8 cellular contexts compared by ENCODE assay signal in the genomic region with DNA sequence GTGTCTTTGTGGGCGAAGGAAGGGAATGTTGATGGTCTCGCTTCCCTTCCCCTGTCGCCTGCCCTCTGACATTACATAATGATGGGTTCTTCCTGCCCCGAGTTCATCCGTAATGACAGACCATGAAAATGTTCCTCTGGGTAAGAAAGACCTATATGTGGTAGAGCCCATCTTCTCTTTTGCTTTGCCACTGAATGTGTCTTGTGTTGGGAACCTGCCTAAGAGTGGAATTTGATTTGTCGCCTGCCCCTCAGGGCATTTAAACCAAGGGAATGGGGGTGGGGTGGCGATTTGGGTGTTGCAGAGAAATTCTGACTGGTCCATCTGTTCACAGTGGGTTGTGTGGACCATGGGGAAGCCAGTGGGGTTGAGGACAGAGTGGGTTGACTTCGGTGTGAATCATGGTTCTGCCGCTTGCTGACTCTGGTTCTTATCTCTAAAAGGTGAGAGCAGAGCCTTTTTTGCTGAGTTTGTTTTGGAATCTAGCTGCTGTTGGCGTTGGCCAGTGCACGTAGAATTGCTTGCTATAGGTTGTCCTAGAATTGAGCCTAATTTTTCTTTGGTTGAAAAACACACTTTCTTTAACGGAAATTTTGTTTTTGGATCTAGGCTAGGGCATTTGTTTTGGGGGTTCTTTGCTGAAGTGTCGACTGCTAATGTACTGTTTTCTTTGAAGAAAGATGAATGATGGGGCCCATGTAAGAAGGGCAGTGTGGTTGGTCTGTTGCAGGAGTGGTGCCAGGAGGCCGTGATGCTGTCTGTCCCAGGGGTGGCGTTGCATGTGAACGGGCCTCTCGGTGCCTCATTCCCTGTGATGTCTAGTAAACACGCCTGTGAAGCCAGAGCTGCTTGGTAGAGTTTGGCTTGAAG. TPM values are rescaled to one million over a fixed set of nuclear protein-coding genes. Genes with fewer than 3 reads are reported as not detected.
DNase-seq lines count a peak whose midpoint lies in the region; ATAC-seq and TF ChIP-seq lines count a peak whose summit lies in the region.

No MANE protein-coding gene starts in this region.

- CTCF ChIA-PET in A673 (lab: Charles Lee): no interaction called here

- H4K20me1 ChIP-seq in GM23338 (replicated peaks; ENCODE audit: insufficient read depth): peaks cover 26% of the 10 kb centered on the region
- no peaks in the 10 kb centered on the region for H4K20me1 ChIP-seq in fibroblast of lung (ENCODE audit: control insufficient read depth, extremely low read depth, insufficient read depth, low read length)

- H3K27me3 Mint-ChIP-seq in GM23338 (ENCODE audit: insufficient read depth, low read depth, poor library complexity): peaks cover 6% of the 10 kb centered on the region

- 55% methylated on average over 18 of the region's 18 CpGs for WGBS in prostate gland

- H3K27ac ChIP-seq in A673 (ENCODE audit: low read depth, low read length, poor library complexity, severe bottlenecking): peak overlapping the region; percentile 58
- no peak overlapping the region for H3K27ac ChIP-seq in GM23338 (ENCODE audit: low read depth)
- peak overlapping the region; percentile 82 for H3K27ac ChIP-seq in VCaP
- peak overlapping the region; percentile 68 for H3K27ac ChIP-seq in fibroblast of lung (ENCODE audit: insufficient read depth, low read length)
- H3K27ac ChIP-seq in prostate gland: peak overlapping the region in 1 of 2 donors; percentile 66

- peak overlapping the region; percentile 76 for H3K27ac Mint-ChIP-seq in GM23338

- no peaks in the 10 kb centered on the region for H3K36me3 ChIP-seq in A673 (ENCODE audit: insufficient read depth, low read length, poor library complexity, severe bottlenecking)
- no peaks in the 10 kb centered on the region for H3K36me3 ChIP-seq in GM23338 (ENCODE audit: insufficient read depth)
- no peaks in the 10 kb centered on the region for H3K36me3 ChIP-seq in fibroblast of lung (ENCODE audit: control insufficient read depth, insufficient read depth, low read length)
- H3K36me3 ChIP-seq in prostate gland: no peaks in the 10 kb centered on the region

- peaks cover 58% of the 10 kb centered on the region for H3K79me2 ChIP-seq in GM23338 (replicated peaks; ENCODE audit: insufficient read depth)
- peaks cover 9% of the 10 kb centered on the region for H3K79me2 ChIP-seq in fibroblast of lung (ENCODE audit: control insufficient read depth, insufficient read depth, low read length)

- DNase-seq in A673 (ENCODE audit: low spot score) (no peak), GM23338 (ENCODE audit: low spot score) (no peak), fibroblast of lung (ENCODE audit: low read depth in 2 of 2) (peak in 1 of 2 donors; percentile 31), prostate gland (ENCODE audit: low spot score) (no peak), middle frontal gyrus (ENCODE audit: extremely low spot score, low spot score) (no peak), midbrain (lab: John Stamatoyannopoulos, UW) (no peak), NCI-H345 (lab: John Stamatoyannopoulos, UW) (no peak)

- no peaks in the 10 kb centered on the region for H3K9me3 Mint-ChIP-seq in GM23338

- ATAC-seq in GM23338: no peak

- TF ChIP-seq CTCF in A673 (conservative IDR thresholded peaks at IDR 0.05; ENCODE audit: low read depth, low read length): no peak
- TF ChIP-seq CTCF in GM23338 (conservative IDR thresholded peaks at IDR 0.05; ENCODE audit: low read depth in 2 of 2): no peak
- TF ChIP-seq CTCF in VCaP (conservative IDR thresholded peaks at IDR 0.05): no peak
- TF ChIP-seq CTCF in fibroblast of lung (conservative IDR thresholded peaks at IDR 0.05 in 1 of 2, IDR thresholded peaks at IDR 0.05 in 1 of 2; ENCODE audit: low read depth in 1 of 2, low read length in 2 of 2): no peak
- no peak for TF ChIP-seq CTCF in prostate gland (IDR thresholded peaks at IDR 0.05)

- H3K4me3 ChIP-seq in A673 (ENCODE audit: low read depth, low read length, poor library complexity, severe bottlenecking) (peak overlapping the region; percentile 76), GM23338 (peak overlapping the region; percentile 90), fibroblast of lung (replicated peaks in 1 of 4; ENCODE audit: control extremely low read depth in 1 of 4, insufficient read depth in 1 of 4, low read depth in 3 of 4, low read length in 4 of 4) (peak overlapping the region; percentile 56 to 87 (median 82)), prostate gland (peak overlapping the region; percentile 69 to 70)

- peaks cover 9% of the 10 kb centered on the region for H3K4me1 ChIP-seq in A673 (ENCODE audit: insufficient read depth, low read length, poor library complexity, severe bottlenecking)
- peaks cover 54% of the 10 kb centered on the region for H3K4me1 ChIP-seq in GM23338 (ENCODE audit: insufficient read depth)
- H3K4me1 ChIP-seq in fibroblast of lung (ENCODE audit: control insufficient read depth, extremely low read depth, insufficient read depth, low read length): peaks cover 3% of the 10 kb centered on the region
- no peaks in the 10 kb centered on the region for H3K4me1 ChIP-seq in prostate gland (replicated peaks)

- BruUV-seq in A673 (replicated peaks; lab: Mats Ljungman, UMichigan): TSS peak; percentile 24

- intact Hi-C loops in A673 (cut with micrococcal nuclease; ENCODE audit: unreplicated experiment) (loop anchor here (2.0 kb wide), 1 partner anchor 19 kb away; no protein-coding TSS in a partner anchor), prostate gland (cut with DNase I) (no loop called here)

- H3K36me3 Mint-ChIP-seq in GM23338 (ENCODE audit: low read depth): no peaks in the 10 kb centered on the region

- no peak overlapping the region for H2AFZ ChIP-seq in GM23338
- peak overlapping the region; percentile 52 for H2AFZ ChIP-seq in fibroblast of lung (ENCODE audit: low read length)

- no peak for TF ChIP-seq POLR2A in prostate gland (IDR thresholded peaks at IDR 0.05)

- POLR2A ChIA-PET in A673 (lab: Charles Lee; ENCODE audit: low non-redundant PET): no interaction called here

- H3K27me3 ChIP-seq in A673 (replicated peaks; ENCODE audit: insufficient read depth, low read depth, low read length, poor library complexity) (no peaks in the 10 kb centered on the region), GM23338 (ENCODE audit: insufficient read depth) (no peaks in the 10 kb centered on the region), fibroblast of lung (ENCODE audit: control insufficient read depth, insufficient read depth, low read length) (no peaks in the 10 kb centered on the region), prostate gland (replicated peaks; ENCODE audit: insufficient read depth) (no peaks in the 10 kb centered on the region)

- H3K9ac ChIP-seq in fibroblast of lung (ENCODE audit: insufficient read depth, low read length): no peak overlapping the region

- H3K9me3 ChIP-seq in A673 (ENCODE audit: low read depth, low read length, poor library complexity, severe bottlenecking) (no peaks in the 10 kb centered on the region), fibroblast of lung (ENCODE audit: control insufficient read depth, insufficient read depth, low read depth, low read length) (no peaks in the 10 kb centered on the region), prostate gland (no peaks in the 10 kb centered on the region)

- H3K4me3 Mint-ChIP-seq in GM23338: peak overlapping the region; percentile 93

- H3K9me2 ChIP-seq in GM23338 (ENCODE audit: insufficient read depth): no peaks in the 10 kb centered on the region

- peaks cover 67% of the 10 kb centered on the region for H3K4me1 Mint-ChIP-seq in GM23338

- H3F3A ChIP-seq in GM23338 (replicated peaks; ENCODE audit: low read depth): no peaks in the 10 kb centered on the region

- H3K4me2 ChIP-seq in GM23338 (peak overlapping the region; percentile 88), fibroblast of lung (ENCODE audit: extremely low read depth, insufficient read depth, low read length) (peak overlapping the region; percentile 80)

TF ChIP-seq in GM23338, 12 proteins besides CTCF, POLR2A, EP300 and RAD21 (continues in another document):
- TF ChIP-seq, protein P1, sequence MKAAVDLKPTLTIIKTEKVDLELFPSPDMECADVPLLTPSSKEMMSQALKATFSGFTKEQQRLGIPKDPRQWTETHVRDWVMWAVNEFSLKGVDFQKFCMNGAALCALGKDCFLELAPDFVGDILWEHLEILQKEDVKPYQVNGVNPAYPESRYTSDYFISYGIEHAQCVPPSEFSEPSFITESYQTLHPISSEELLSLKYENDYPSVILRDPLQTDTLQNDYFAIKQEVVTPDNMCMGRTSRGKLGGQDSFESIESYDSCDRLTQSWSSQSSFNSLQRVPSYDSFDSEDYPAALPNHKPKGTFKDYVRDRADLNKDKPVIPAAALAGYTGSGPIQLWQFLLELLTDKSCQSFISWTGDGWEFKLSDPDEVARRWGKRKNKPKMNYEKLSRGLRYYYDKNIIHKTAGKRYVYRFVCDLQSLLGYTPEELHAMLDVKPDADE (IDR thresholded peaks at IDR 0.05): no peak
- TF ChIP-seq EZH2phosphoT487 (IDR thresholded peaks at IDR 0.05; ENCODE audit: unreplicated experiment) (no peak), JUNB (IDR thresholded peaks at IDR 0.05; ENCODE audit: unreplicated experiment) (no peak), CREB1 (CRISPR knock-in tag; IDR thresholded peaks at IDR 0.05; ENCODE audit: low read depth) (no peak), ZNF331 (CRISPR knock-in tag; IDR thresholded peaks at IDR 0.05; ENCODE audit: low read depth) (no peak), EZH2 (IDR thresholded peaks at IDR 0.05; ENCODE audit: low read depth, unreplicated experiment) (no peak), ZNF114 (CRISPR knock-in tag; IDR thresholded peaks at IDR 0.05) (no peak)

RNA-seq across cellular contexts. Expression of gene INPP4A, which starts 1.3 kb away (rescaled TPM):
- total RNA-seq in A673 (2021) (33.5 and 39.9 TPM in 2 replicates), fibroblast of lung (19.0 and 26.1 TPM in 2 replicates), prostate gland (10 to 100 TPM; 12.9 to 49.8 TPM)
- 36.9 and 42.3 TPM in 2 replicates for total RNA-seq in GM23338 (2014; rRNA removed; shearing (Covaris generic))
- polyA plus RNA-seq in GM23338 (2016; fragmentation: Nextera tagmentation; extraction: Ambion mirVana) (6.5 and 8.5 TPM in 2 replicates), fibroblast of lung (8.8 and 10.2 TPM in 2 replicates)
- polyA plus RNA-seq in fibroblast of lung (2012): 8.1 and 8.2 TPM in 2 replicates
- polyA minus RNA-seq in fibroblast of lung (ENCODE audit: low replicate concordance): 37.6 and 49.5 TPM in 2 replicates
